In the genomic region with DNA sequence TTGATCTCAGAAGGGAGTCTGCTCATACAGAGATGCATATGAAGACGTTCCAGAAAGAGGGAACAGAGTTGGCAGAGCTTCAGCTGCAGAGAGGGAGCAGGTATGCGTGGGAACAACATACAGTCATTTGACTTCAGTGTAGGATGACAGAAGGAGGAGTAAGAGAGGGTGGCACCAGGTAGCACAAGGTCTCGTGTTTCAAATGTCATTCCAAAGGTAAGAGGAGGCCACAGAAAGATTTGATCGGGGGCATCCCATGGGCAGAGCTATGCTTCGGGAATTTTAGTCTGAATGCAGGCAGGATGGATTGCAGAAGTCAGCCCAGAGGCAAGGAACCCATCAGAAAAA, we compare ENCODE assay signal across 23 cellular contexts.
DNase-seq lines count a peak whose midpoint lies in the region; ATAC-seq and TF ChIP-seq lines count a peak whose summit lies in the region.
"Had no signal": no experiment of that assay in that cellular context is flagged by ENCODE, and none has a peak within 500 bp of the region (broad histone marks: within the 10 kb centered on the region; RNA-seq: fewer than 3 reads in every experiment).

No MANE protein-coding gene starts in this region.

- DNase-seq in NCI-H2227 treated with DMSO at 0.1 percent for 48 hours (lab: John Stamatoyannopoulos, UW) (no peak), activated gamma-delta T cell treated with Interleukin-2 at 50 U/mL for 16 hours (no peak), mesothelial cell of epicardium (ENCODE audit: low spot score in 2 of 2, unreplicated experiment in 2 of 2) (no peak)
- DNase-seq: activated CD4-positive, alpha-beta T cell treated with anti-CD3 and anti-CD28 coated beads, Interleukin-2, amount 10 ng/mL, durations not matched to agents 24 days and 14 days; activated naive CD8-positive, alpha-beta T cell treated with anti-CD3 and anti-CD28 coated beads, Interleukin-2, amount 50 U/mL, for 24 hours; COR-L47; DND-41; GM23248; KG1; natural killer cell; NCI-H345; ovary; right lobe of liver; SJCRH30; stimulated activated CD4-positive, alpha-beta T cell treated with anti-CD3 and anti-CD28 coated beads, Interleukin-15, amount 100 ng/mL, for 24 hours; substantia nigra had no signal

- no peaks in the 10 kb centered on the region for H3K4me1 Mint-ChIP-seq in mesothelial cell of epicardium
- H3K4me1 Mint-ChIP-seq: activated CD4-positive, alpha-beta T cell treated with anti-CD3 and anti-CD28 coated beads, Interleukin-2, amount 10 ng/mL, durations not matched to agents 24 days and 14 days; activated naive CD8-positive, alpha-beta T cell treated with anti-CD3 and anti-CD28 coated beads, Interleukin-2, amount 50 U/mL, for 24 hours; activated T-helper 17 cell treated with anti-CD3 and anti-CD28 coated beads, Interleukin-2, amount 50 U/mL, for 72 hours; natural killer cell had no signal

- no peak for TF ChIP-seq CTCF in mesothelial cell of epicardium (IDR thresholded peaks at IDR 0.05; ENCODE audit: unreplicated experiment)

- ATAC-seq in GM18502 (IDR thresholded peaks at IDR 0.05; ENCODE audit: poor library complexity, unreplicated experiment) (peak; percentile 16), GM19395 (IDR thresholded peaks at IDR 0.05; ENCODE audit: unreplicated experiment) (peak; percentile 27), HG02642 (IDR thresholded peaks at IDR 0.05; ENCODE audit: poor library complexity, unreplicated experiment) (peak; percentile 32), HG03442 (IDR thresholded peaks at IDR 0.05; ENCODE audit: unreplicated experiment) (peak; percentile 19), esophagus mucosa (no peak)
- ATAC-seq: activated naive CD8-positive, alpha-beta T cell treated with anti-CD3 and anti-CD28 coated beads, Interleukin-2, amount 50 U/mL, for 24 hours; activated T-helper 17 cell treated with anti-CD3 and anti-CD28 coated beads, Interleukin-2, amount 50 U/mL, for 72 hours; left lobe of liver; natural killer cell; right lobe of liver had no signal

- H3K9me3 Mint-ChIP-seq in mesothelial cell of epicardium, result peaks cover 5% of the 10 kb centered on the region
- H3K9me3 Mint-ChIP-seq: activated CD4-positive, alpha-beta T cell treated with anti-CD3 and anti-CD28 coated beads, Interleukin-2, amount 10 ng/mL, durations not matched to agents 24 days and 14 days; activated naive CD8-positive, alpha-beta T cell treated with anti-CD3 and anti-CD28 coated beads, Interleukin-2, amount 50 U/mL, for 24 hours; activated T-helper 17 cell treated with anti-CD3 and anti-CD28 coated beads, Interleukin-2, amount 50 U/mL, for 72 hours; natural killer cell had no signal

- peaks cover 23% of the 10 kb centered on the region for H3K27me3 Mint-ChIP-seq in mesothelial cell of epicardium (ENCODE audit: low read depth)
- H3K27me3 Mint-ChIP-seq: activated CD4-positive, alpha-beta T cell treated with anti-CD3 and anti-CD28 coated beads, Interleukin-2, amount 10 ng/mL, durations not matched to agents 24 days and 14 days had no signal

- H3K27ac Mint-ChIP-seq in mesothelial cell of epicardium, result no peak overlapping the region
- H3K27ac Mint-ChIP-seq: activated CD4-positive, alpha-beta T cell treated with anti-CD3 and anti-CD28 coated beads, Interleukin-2, amount 10 ng/mL, durations not matched to agents 24 days and 14 days; activated naive CD8-positive, alpha-beta T cell treated with anti-CD3 and anti-CD28 coated beads, Interleukin-2, amount 50 U/mL, for 24 hours; activated T-helper 17 cell treated with anti-CD3 and anti-CD28 coated beads, Interleukin-2, amount 50 U/mL, for 72 hours; natural killer cell had no signal

- H3K4me3 Mint-ChIP-seq in mesothelial cell of epicardium, result no peak overlapping the region
- H3K4me3 Mint-ChIP-seq: activated CD4-positive, alpha-beta T cell treated with anti-CD3 and anti-CD28 coated beads, Interleukin-2, amount 10 ng/mL, durations not matched to agents 24 days and 14 days; activated naive CD8-positive, alpha-beta T cell treated with anti-CD3 and anti-CD28 coated beads, Interleukin-2, amount 50 U/mL, for 24 hours; activated T-helper 17 cell treated with anti-CD3 and anti-CD28 coated beads, Interleukin-2, amount 50 U/mL, for 72 hours; natural killer cell had no signal

- H3K36me3 Mint-ChIP-seq in mesothelial cell of epicardium, result no peaks in the 10 kb centered on the region
- H3K36me3 Mint-ChIP-seq: natural killer cell had no signal
